In the genomic region with DNA sequence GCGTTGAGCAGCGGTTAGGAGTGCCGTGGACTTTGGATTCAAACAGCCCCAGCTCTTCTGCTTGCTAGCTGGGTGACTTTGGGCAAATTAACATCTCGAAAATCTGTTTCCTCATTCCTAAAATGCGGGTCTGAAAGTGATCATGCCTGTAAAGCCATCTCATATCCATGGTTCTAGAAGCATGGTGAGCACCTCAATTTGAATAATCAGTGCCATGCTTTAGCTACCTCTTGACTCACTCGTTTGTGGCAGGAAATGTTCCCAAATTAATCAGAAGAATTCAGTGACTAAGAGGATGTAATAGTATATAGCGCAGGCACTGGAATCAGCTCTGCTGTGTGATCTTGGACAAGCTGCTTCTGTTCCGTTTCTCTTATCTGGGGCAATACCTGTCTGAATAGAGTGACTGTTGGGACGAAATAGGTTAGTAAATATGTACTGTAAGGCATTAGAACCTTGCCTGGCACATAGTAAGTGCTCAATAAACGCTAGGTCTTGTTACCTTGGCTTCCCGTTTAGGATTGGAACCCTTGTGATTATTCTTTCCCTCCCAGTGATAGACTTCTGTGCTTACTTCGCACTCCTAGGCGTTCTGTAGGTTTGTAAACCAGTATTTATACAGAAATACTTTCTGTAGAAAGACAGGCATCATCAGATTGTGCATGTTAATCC, we compare ENCODE assay signal across 8 cellular contexts. TPM values are rescaled to one million over a fixed set of nuclear protein-coding genes. Genes with fewer than 3 reads are reported as not detected.
DNase-seq lines count a peak whose midpoint lies in the region; ATAC-seq and TF ChIP-seq lines count a peak whose summit lies in the region.

No MANE protein-coding gene starts in this region.

- TF ChIP-seq CTCF in WTC11 (IDR thresholded peaks at IDR 0.05) (no peak), glutamatergic neuron (IDR thresholded peaks at IDR 0.05; ENCODE audit: partially characterized antibody, unreplicated experiment) (no peak), GM20000 (IDR thresholded peaks at IDR 0.05; ENCODE audit: extremely low read depth, missing control alignments) (no peak)

- H3K4me3 Mint-ChIP-seq in WTC11 (peak overlapping the region; percentile 94), glutamatergic neuron (ENCODE audit: unreplicated experiment) (peak overlapping the region; percentile 90)

- no peak for ATAC-seq in WTC11
- no peak for ATAC-seq in HG03469 (IDR thresholded peaks at IDR 0.05; ENCODE audit: unreplicated experiment)
- no peak for ATAC-seq in GM21786 (IDR thresholded peaks at IDR 0.05; ENCODE audit: unreplicated experiment)

- H3K27me3 ChIP-seq in H7 (ENCODE audit: control insufficient read depth, insufficient read depth, low read length): peaks cover 6% of the 10 kb centered on the region

- peak overlapping the region; percentile 72 for H3K4me3 ChIP-seq in H7 (ENCODE audit: insufficient read depth, low read depth, low read length)

- POLR2A ChIA-PET in WTC11 (lab: Charles Lee): interaction anchor here (0.5 to 1.6 kb wide), 4 partner anchors 33 to 508 kb away, joined by 3 to 4 read pairs (median 3); partner anchors contain the start of gene DAZAP2

- H3K27ac Mint-ChIP-seq in WTC11 (peak overlapping the region; percentile 37; the same call in 1 of the 2 replicates), glutamatergic neuron (ENCODE audit: unreplicated experiment) (no peak overlapping the region)

- CTCF ChIA-PET in WTC11 (lab: Charles Lee): interaction anchor here (0.9 to 3.2 kb wide), 7 partner anchors 20 to 284 kb away, joined by 3 to 133 read pairs (median 11); no protein-coding TSS in a partner anchor

- H3K4me1 Mint-ChIP-seq in WTC11 (peaks cover 18% of the 10 kb centered on the region), glutamatergic neuron (ENCODE audit: low read depth, unreplicated experiment) (peaks cover 4% of the 10 kb centered on the region)

- no peaks in the 10 kb centered on the region for H3K9me3 Mint-ChIP-seq in WTC11
- peaks cover 4% of the 10 kb centered on the region for H3K9me3 Mint-ChIP-seq in glutamatergic neuron (ENCODE audit: unreplicated experiment)

- DNase-seq in A172 (ENCODE audit: low spot score): peak; percentile 87
- no peak for DNase-seq in H7
- no peak for DNase-seq in WTC11 (ENCODE audit: low spot score)
- DNase-seq in glutamatergic neuron: no peak
- peak; percentile 91 for DNase-seq in renal cortical epithelial cell (ENCODE audit: low read depth)
- DNase-seq in GM20000 (ENCODE audit: low spot score): no peak

- H3K36me3 Mint-ChIP-seq in WTC11 (no peaks in the 10 kb centered on the region), glutamatergic neuron (ENCODE audit: unreplicated experiment) (no peaks in the 10 kb centered on the region)

- H3K27me3 Mint-ChIP-seq in WTC11 (ENCODE audit: low read depth) (peaks cover 17% of the 10 kb centered on the region), glutamatergic neuron (ENCODE audit: unreplicated experiment) (peaks cover 20% of the 10 kb centered on the region)

- no peaks in the 10 kb centered on the region for H3K36me3 ChIP-seq in H7 (replicated peaks; ENCODE audit: control insufficient read depth, insufficient read depth, low read length)

TF ChIP-seq in WTC11, 78 proteins besides CTCF, POLR2A, EP300 and RAD21 (continues in another document):
- TF ChIP-seq AR (CRISPR knock-in tag; IDR thresholded peaks at IDR 0.05) (no peak), SMAD3 (CRISPR knock-in tag; IDR thresholded peaks at IDR 0.05; ENCODE audit: borderline replicate concordance) (no peak), ZNF416 (CRISPR knock-in tag; IDR thresholded peaks at IDR 0.05) (no peak), MYBL2 (CRISPR knock-in tag; IDR thresholded peaks at IDR 0.05) (no peak), CREB1 (CRISPR knock-in tag; IDR thresholded peaks at IDR 0.05) (no peak), FOXP1 (CRISPR knock-in tag; IDR thresholded peaks at IDR 0.05; ENCODE audit: borderline replicate concordance) (no peak), RELA (CRISPR knock-in tag; IDR thresholded peaks at IDR 0.05; ENCODE audit: borderline replicate concordance) (no peak), ZNF423 (CRISPR knock-in tag; IDR thresholded peaks at IDR 0.05) (no peak), IRF2 (CRISPR knock-in tag; IDR thresholded peaks at IDR 0.05; ENCODE audit: borderline replicate concordance, low read depth) (no peak), ETV6 (CRISPR knock-in tag; IDR thresholded peaks at IDR 0.05) (no peak), ZNF121 (CRISPR knock-in tag; IDR thresholded peaks at IDR 0.05) (no peak)
- TF ChIP-seq, protein P1, sequence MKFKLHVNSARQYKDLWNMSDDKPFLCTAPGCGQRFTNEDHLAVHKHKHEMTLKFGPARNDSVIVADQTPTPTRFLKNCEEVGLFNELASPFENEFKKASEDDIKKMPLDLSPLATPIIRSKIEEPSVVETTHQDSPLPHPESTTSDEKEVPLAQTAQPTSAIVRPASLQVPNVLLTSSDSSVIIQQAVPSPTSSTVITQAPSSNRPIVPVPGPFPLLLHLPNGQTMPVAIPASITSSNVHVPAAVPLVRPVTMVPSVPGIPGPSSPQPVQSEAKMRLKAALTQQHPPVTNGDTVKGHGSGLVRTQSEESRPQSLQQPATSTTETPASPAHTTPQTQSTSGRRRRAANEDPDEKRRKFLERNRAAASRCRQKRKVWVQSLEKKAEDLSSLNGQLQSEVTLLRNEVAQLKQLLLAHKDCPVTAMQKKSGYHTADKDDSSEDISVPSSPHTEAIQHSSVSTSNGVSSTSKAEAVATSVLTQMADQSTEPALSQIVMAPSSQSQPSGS (CRISPR knock-in tag; IDR thresholded peaks at IDR 0.05; ENCODE audit: borderline replicate concordance, low read depth): no peak
- TF ChIP-seq, protein P2, sequence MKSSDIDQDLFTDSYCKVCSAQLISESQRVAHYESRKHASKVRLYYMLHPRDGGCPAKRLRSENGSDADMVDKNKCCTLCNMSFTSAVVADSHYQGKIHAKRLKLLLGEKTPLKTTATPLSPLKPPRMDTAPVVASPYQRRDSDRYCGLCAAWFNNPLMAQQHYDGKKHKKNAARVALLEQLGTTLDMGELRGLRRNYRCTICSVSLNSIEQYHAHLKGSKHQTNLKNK (CRISPR knock-in tag; IDR thresholded peaks at IDR 0.05): no peak
- TF ChIP-seq, protein P3, sequence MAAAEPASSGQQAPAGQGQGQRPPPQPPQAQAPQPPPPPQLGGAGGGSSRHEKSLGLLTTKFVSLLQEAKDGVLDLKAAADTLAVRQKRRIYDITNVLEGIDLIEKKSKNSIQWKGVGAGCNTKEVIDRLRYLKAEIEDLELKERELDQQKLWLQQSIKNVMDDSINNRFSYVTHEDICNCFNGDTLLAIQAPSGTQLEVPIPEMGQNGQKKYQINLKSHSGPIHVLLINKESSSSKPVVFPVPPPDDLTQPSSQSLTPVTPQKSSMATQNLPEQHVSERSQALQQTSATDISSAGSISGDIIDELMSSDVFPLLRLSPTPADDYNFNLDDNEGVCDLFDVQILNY (CRISPR knock-in tag; IDR thresholded peaks at IDR 0.05): no peak

RNA-seq across cellular contexts. Expression of gene SMAGP, which starts 0.8 kb away (rescaled TPM):
- total RNA-seq in A172 (2014; rRNA removed; shearing (Covaris generic)): 11.2 and 16.8 TPM in 2 replicates
- total RNA-seq in H7 (2014; rRNA removed; shearing (Covaris generic)): 10.1 and 11.9 TPM in 2 replicates
- total RNA-seq in WTC11 (2021): 11.6 to 12.5 TPM (median 11.7 TPM) in 3 replicates
- total RNA-seq in glutamatergic neuron (ENCODE audit: unreplicated experiment): not detected
- 19.8 and 22.5 TPM in 2 replicates for total RNA-seq in renal cortical epithelial cell

RNA-seq across cellular contexts. Expression of gene DAZAP2, which starts 32.4 kb away (rescaled TPM):
- 187 and 225 TPM in 2 replicates for total RNA-seq in A172 (2014; rRNA removed; shearing (Covaris generic))
- total RNA-seq in H7 (2014; rRNA removed; shearing (Covaris generic)): 47.1 and 56.8 TPM in 2 replicates
- total RNA-seq in WTC11 (2021) (30.4 to 35.8 TPM (median 33.0 TPM) in 3 replicates), glutamatergic neuron (ENCODE audit: unreplicated experiment) (31.9 TPM), renal cortical epithelial cell (88.9 and 170 TPM in 2 replicates)

RNA-seq across cellular contexts. Expression of gene BIN2, which starts 53.0 kb away (rescaled TPM):
- not detected in 2 replicates for total RNA-seq in A172 (2014; rRNA removed; shearing (Covaris generic))
- 0.14 TPM in 1 of 2 replicates, not detected in the other for total RNA-seq in H7 (2014; rRNA removed; shearing (Covaris generic))
- 0.14 to 0.44 TPM (median 0.20 TPM) in 3 replicates for total RNA-seq in WTC11 (2021)
- not detected for total RNA-seq in glutamatergic neuron (ENCODE audit: unreplicated experiment)
- total RNA-seq in renal cortical epithelial cell: not detected in 2 replicates

RNA-seq across cellular contexts. Expression of gene POU6F1, which starts 53.1 kb away (rescaled TPM):
- 0.81 and 1.0 TPM in 2 replicates for total RNA-seq in A172 (2014; rRNA removed; shearing (Covaris generic))
- 8.3 and 11.8 TPM in 2 replicates for total RNA-seq in H7 (2014; rRNA removed; shearing (Covaris generic))
- 10.2 to 14.5 TPM (median 11.2 TPM) in 3 replicates for total RNA-seq in WTC11 (2021)
- 6.0 TPM for total RNA-seq in glutamatergic neuron (ENCODE audit: unreplicated experiment)
- 0.35 and 2.6 TPM in 2 replicates for total RNA-seq in renal cortical epithelial cell

Comparison
In these comparisons a context has a peak if more than half of its experiments do, and no peak if none do; other contexts are left out.
1. DNase-seq: peak in A172 (single experiment) and renal cortical epithelial cell (single experiment); none in H7 (single experiment), WTC11 (single experiment), glutamatergic neuron (single experiment) and GM20000 (single experiment).
2. RNA of gene SMAGP, which starts 0.8 kb away (total RNA-seq): 19.8 to 22.5 TPM in renal cortical epithelial cell, 11.2 to 16.8 TPM in A172, 11.6 to 12.5 TPM in WTC11 and 10.1 to 11.9 TPM in H7; not detected in glutamatergic neuron (single experiment); every median in the first group is over 10 times any median in the second.